In genomic region chr6:1837868-1838267, GRCh38 we compare ENCODE assay signal across 1 cellular context.
TF ChIP-seq lines count a peak whose summit lies in the region.

No MANE protein-coding gene starts in this region.

TF ChIP-seq in H1, 55 proteins besides CTCF, POLR2A, EP300 and RAD21 (continued from another document):
- TF ChIP-seq, protein P1, sequence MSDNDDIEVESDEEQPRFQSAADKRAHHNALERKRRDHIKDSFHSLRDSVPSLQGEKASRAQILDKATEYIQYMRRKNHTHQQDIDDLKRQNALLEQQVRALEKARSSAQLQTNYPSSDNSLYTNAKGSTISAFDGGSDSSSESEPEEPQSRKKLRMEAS (IDR thresholded peaks at IDR 0.05): no peak
- no peak for TF ChIP-seq POLR2AphosphoS5 (IDR thresholded peaks at IDR 0.05; ENCODE audit: low read depth, low read length)
- TF ChIP-seq BACH1 (IDR thresholded peaks at IDR 0.05; ENCODE audit: low read length): no peak
- no peak for TF ChIP-seq ATF2 (IDR thresholded peaks at IDR 0.05; ENCODE audit: low read length)
- TF ChIP-seq TEAD4 (IDR thresholded peaks at IDR 0.05; ENCODE audit: low read depth, low read length): no peak
- no peak for TF ChIP-seq TAF1 (IDR thresholded peaks at IDR 0.05; ENCODE audit: low read depth, low read length)
- TF ChIP-seq RXRA (IDR thresholded peaks at IDR 0.05; ENCODE audit: insufficient read depth, low read depth, low read length): no peak
- TF ChIP-seq TCF12 (IDR thresholded peaks at IDR 0.05; ENCODE audit: low read depth, low read length): no peak
- no peak for TF ChIP-seq SUZ12 (IDR thresholded peaks at IDR 0.05; ENCODE audit: low read length)
- TF ChIP-seq SP1 (IDR thresholded peaks at IDR 0.05; ENCODE audit: low read depth, low read length): no peak
- TF ChIP-seq, protein P2, sequence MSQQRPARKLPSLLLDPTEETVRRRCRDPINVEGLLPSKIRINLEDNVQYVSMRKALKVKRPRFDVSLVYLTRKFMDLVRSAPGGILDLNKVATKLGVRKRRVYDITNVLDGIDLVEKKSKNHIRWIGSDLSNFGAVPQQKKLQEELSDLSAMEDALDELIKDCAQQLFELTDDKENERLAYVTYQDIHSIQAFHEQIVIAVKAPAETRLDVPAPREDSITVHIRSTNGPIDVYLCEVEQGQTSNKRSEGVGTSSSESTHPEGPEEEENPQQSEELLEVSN (IDR thresholded peaks at IDR 0.05): no peak
- TF ChIP-seq GABPA (IDR thresholded peaks at IDR 0.05; ENCODE audit: borderline replicate concordance, insufficient read depth, low read length): no peak
